Comparison of ENCODE assay signal across 1 cellular context in the genomic region with DNA sequence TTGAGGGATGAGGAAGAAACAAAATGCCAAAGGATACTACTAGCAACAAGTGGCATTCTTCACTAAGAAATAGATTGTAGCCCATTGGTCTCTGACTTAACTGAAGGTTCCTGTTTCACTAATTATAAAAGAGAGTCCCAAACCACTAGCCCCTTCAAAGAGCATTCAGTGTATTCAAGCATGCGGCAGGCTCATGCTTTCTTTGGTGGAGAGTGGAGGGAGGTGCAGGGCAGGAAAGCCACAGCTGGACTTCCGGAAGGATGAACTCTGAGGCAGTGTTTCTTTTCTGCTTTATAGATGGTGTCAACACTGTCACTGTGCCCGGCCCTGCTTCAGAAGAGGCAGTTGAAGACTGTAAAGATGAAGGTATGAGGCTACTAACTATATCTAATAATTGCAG.
TF ChIP-seq lines count a peak whose summit lies in the region.

No MANE protein-coding gene starts in this region.

TF ChIP-seq in H1, 55 proteins besides CTCF, POLR2A, EP300 and RAD21:
- TF ChIP-seq TEAD4 (IDR thresholded peaks at IDR 0.05; ENCODE audit: low read depth, low read length) (no peak), KDM1A (IDR thresholded peaks at IDR 0.05; ENCODE audit: borderline replicate concordance, low read length) (no peak), RNF2 (IDR thresholded peaks at IDR 0.05; ENCODE audit: borderline replicate concordance, low read depth, low read length, missing control alignments, poor library complexity, severe bottlenecking) (no peak), FOSL1 (IDR thresholded peaks at IDR 0.05; ENCODE audit: insufficient read depth, low read depth, low read length) (no peak), CHD1 (IDR thresholded peaks at IDR 0.05; ENCODE audit: low read depth, low read length) (no peak), GTF2F1 (IDR thresholded peaks at IDR 0.05; ENCODE audit: borderline replicate concordance, low read depth, low read length) (no peak), SP4 (IDR thresholded peaks at IDR 0.05; ENCODE audit: low read length) (no peak)
- TF ChIP-seq, protein P1, sequence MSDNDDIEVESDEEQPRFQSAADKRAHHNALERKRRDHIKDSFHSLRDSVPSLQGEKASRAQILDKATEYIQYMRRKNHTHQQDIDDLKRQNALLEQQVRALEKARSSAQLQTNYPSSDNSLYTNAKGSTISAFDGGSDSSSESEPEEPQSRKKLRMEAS (IDR thresholded peaks at IDR 0.05), result 0 out of 2 replicates have a peak, but pooled peaks have one; percentile 31
- TF ChIP-seq, protein P2, sequence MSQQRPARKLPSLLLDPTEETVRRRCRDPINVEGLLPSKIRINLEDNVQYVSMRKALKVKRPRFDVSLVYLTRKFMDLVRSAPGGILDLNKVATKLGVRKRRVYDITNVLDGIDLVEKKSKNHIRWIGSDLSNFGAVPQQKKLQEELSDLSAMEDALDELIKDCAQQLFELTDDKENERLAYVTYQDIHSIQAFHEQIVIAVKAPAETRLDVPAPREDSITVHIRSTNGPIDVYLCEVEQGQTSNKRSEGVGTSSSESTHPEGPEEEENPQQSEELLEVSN (IDR thresholded peaks at IDR 0.05), result 0 out of 2 replicates have a peak, but pooled peaks have one; percentile 30
